Comparison of ENCODE assay signal across 8 cellular contexts in the genomic region with DNA sequence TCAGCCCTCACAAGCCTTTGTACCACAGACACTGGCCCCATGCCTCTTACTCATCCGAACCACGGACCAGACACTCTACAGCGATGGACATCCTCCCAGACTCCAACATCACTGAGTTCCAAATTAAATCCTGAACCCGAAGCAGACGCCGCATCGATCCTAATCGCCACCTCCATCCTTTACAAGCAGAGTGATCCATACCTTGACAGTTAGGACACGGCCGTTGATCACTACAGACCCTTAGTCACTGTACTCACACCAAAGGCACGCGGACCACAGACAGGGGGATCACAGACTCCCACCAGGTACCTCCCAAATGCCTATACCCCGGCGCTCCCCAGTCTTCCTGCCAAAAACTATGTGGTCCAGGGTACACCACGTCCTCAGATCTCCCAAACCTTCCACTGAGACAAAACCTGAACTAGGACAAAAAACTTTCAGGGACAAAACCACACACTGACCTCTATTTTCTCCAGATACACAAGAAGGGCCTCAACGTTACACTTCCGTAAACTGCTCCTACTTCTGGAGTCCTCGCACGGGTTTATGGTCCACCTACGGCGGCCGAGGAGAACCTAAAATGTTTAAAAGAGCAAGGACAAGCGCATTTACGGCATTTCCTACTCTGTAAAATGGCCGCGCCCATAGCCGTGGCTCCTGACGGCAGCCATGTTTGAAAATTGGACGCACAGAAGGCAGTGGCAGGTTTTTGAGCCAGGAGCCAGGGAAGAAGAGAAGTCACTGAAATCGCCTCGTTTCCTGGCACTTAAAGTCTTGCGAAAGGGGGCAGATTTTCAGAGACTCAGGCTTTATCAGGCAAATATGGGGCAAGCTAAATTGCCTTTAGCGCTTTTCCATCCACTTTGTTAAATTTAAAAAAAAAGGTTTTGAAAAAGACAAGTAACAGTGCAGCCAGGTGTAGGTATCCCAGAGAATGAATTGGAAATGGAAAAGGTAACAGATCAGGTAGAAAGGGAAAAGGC. TPM values are rescaled to one million over a fixed set of nuclear protein-coding genes. Genes with fewer than 3 reads are reported as not detected.
DNase-seq lines count a peak whose midpoint lies in the region; FAIRE-seq and TF ChIP-seq lines count a peak whose summit lies in the region.

A gene (minus strand): TSS at position 532 of the 983 bp plus-strand sequence. CDS start 12,480 bp downstream, outside the sequence.

- peak; percentile 97 for FAIRE-seq in endothelial cell of umbilical vein (lab: Jason Lieb, UNC)

- intact Hi-C loops in endothelial cell of umbilical vein (cut with micrococcal nuclease), result loop anchor here (1.0 to 2.0 kb wide), 5 partner anchors 22 to 81 kb away; a partner anchor contains a TSS

- peak within 1 kb of the TSS; percentile 38 for H3K4me2 ChIP-seq in endothelial cell of umbilical vein (ENCODE audit: insufficient read depth, low read length)

- H3K4me3 ChIP-seq in endothelial cell of umbilical vein (replicated peaks in 1 of 3; ENCODE audit: insufficient read depth in 1 of 3, low read depth in 1 of 3, low read length in 3 of 3), result peak within 1 kb of the TSS; percentile 58 to 80 (median 61)

- H2AFZ ChIP-seq in endothelial cell of umbilical vein (ENCODE audit: low read depth, low read length), result peak within 1 kb of the TSS; percentile 78

- TF ChIP-seq CTCF in endothelial cell of umbilical vein (IDR thresholded peaks at IDR 0.05; ENCODE audit: extremely low read depth in 1 of 2, insufficient read depth in 1 of 2, low read depth in 1 of 2, low read length in 2 of 2), result no peak

- H3K79me2 ChIP-seq in endothelial cell of umbilical vein (ENCODE audit: control insufficient read depth, insufficient read depth, low read length), result peaks cover 8% of the 10 kb centered on the region

- POLR2A ChIA-PET in endothelial cell of umbilical vein (lab: Charles Lee), result no interaction called here

- BruUV-seq in endothelial cell of umbilical vein (replicated peaks; lab: Mats Ljungman, UMichigan), result TSS peak; percentile 59

- H4K20me1 ChIP-seq in endothelial cell of umbilical vein (replicated peaks; ENCODE audit: control insufficient read depth, extremely low read depth, insufficient read depth, low read length), result no peaks in the 10 kb centered on the region

- no peaks in the 10 kb centered on the region for H3K27me3 ChIP-seq in endothelial cell of umbilical vein (ENCODE audit: control insufficient read depth in 2 of 2, insufficient read depth in 2 of 2, low read length in 2 of 2)

- CTCF ChIA-PET in endothelial cell of umbilical vein (lab: Charles Lee), result no interaction called here

- DNase-seq in AML-193 (lab: John Stamatoyannopoulos, UW), result peak; percentile 93 to 96
- peak; percentile 66 for DNase-seq in GM19238 (ENCODE audit: insufficient read length, low spot score)
- DNase-seq in HK-2 (ENCODE audit: unreplicated experiment), result peak; percentile 91
- DNase-seq in NOMO-1 treated with dmso at 0.1 percent for 144 hours (lab: John Stamatoyannopoulos, UW; ENCODE audit: unreplicated experiment), result peak; percentile 94
- peak; percentile 78 for DNase-seq in activated T-cell treated with anti-CD3 and anti-CD28 coated beads for 1 hour (ENCODE audit: low read depth)
- DNase-seq in endothelial cell of umbilical vein (ENCODE audit: low read depth, low spot score), result peak; percentile 95
- peak; percentile 96 for DNase-seq in midbrain (lab: John Stamatoyannopoulos, UW)
- DNase-seq in stimulated activated CD8-positive, alpha-beta memory T cell treated with anti-CD3 and anti-CD28 coated beads, Interleukin-15, amount 100 ng/mL, for 48 hours (ENCODE audit: low read depth in 2 of 2), result peak; percentile 70 to 78

- dilution Hi-C loops in endothelial cell of umbilical vein (cut with MboI; ENCODE audit: extremely low pct_ligation_motif_present, low sequenced_read_pairs), result no loop called here

- H3K9me3 ChIP-seq in endothelial cell of umbilical vein (replicated peaks; ENCODE audit: control insufficient read depth, insufficient read depth, low read length), result no peaks in the 10 kb centered on the region

- TF ChIP-seq POLR2A in endothelial cell of umbilical vein (IDR thresholded peaks at IDR 0.05; ENCODE audit: low read depth, low read length), result no peak

- no peaks in the 10 kb centered on the region for H3K36me3 ChIP-seq in endothelial cell of umbilical vein (ENCODE audit: control insufficient read depth in 2 of 2, extremely low read depth in 1 of 2, insufficient read depth in 2 of 2, low read length in 2 of 2)

- peaks cover 2% of the 10 kb centered on the region for H3K4me1 ChIP-seq in endothelial cell of umbilical vein (ENCODE audit: control insufficient read depth, extremely low read depth, insufficient read depth, low read length)

- peak within 1 kb of the TSS; percentile 48 for H3K27ac ChIP-seq in endothelial cell of umbilical vein (ENCODE audit: insufficient read depth, low read depth, low read length)

- peak within 1 kb of the TSS; percentile 81 for H3K9ac ChIP-seq in endothelial cell of umbilical vein (replicated peaks; ENCODE audit: extremely low read depth, insufficient read depth, low read length)

- no peaks in the 10 kb centered on the region for H3K9me1 ChIP-seq in endothelial cell of umbilical vein (replicated peaks; ENCODE audit: control insufficient read depth, extremely low read depth, insufficient read depth, low read length)

TF ChIP-seq in endothelial cell of umbilical vein, 7 proteins besides CTCF, POLR2A, EP300 and RAD21:
- TF ChIP-seq GATA2 (IDR thresholded peaks at IDR 0.05; ENCODE audit: insufficient read depth, insufficient read length, low read depth, low read length), result no peak
- peak; percentile 13 for TF ChIP-seq POLR2AphosphoS5 (IDR thresholded peaks at IDR 0.05; ENCODE audit: insufficient read depth, low read depth, low read length)

RNA-seq across cellular contexts. Expression of the gene that starts here (rescaled TPM):
- total RNA-seq in endothelial cell of umbilical vein, result 8.4 and 9.8 TPM in 2 replicates
- polyA plus RNA-seq in endothelial cell of umbilical vein, result 2.1 and 2.6 TPM in 2 replicates
- polyA plus RNA-seq in endothelial cell of umbilical vein (2011; cell fraction: cytosol; rRNA removed), result 4.0 and 4.8 TPM in 2 replicates
- polyA plus RNA-seq in endothelial cell of umbilical vein (2011; cell fraction: nucleus; rRNA removed), result 9.0 and 12.2 TPM in 2 replicates
- polyA plus RNA-seq in endothelial cell of umbilical vein (2012), result 5.2 and 5.8 TPM in 2 replicates
- polyA minus RNA-seq in endothelial cell of umbilical vein, result 6.7 and 7.4 TPM in 2 replicates
- 1.3 TPM for polyA minus RNA-seq in endothelial cell of umbilical vein (2011; cell fraction: cytosol; rRNA and poly(A)+ RNA removed)
- polyA minus RNA-seq in endothelial cell of umbilical vein (2011; cell fraction: nucleus; rRNA and poly(A)+ RNA removed), result 8.4 and 13.1 TPM in 2 replicates

Comparison
In these comparisons a context has a peak if more than half of its experiments do, and no peak if none do; other contexts are left out.
1. Peak in every context shown above with its lines: DNase-seq, H3K4me3 ChIP-seq and H3K27ac ChIP-seq.